1 cellular context compared by ENCODE assay signal in the genomic region with DNA sequence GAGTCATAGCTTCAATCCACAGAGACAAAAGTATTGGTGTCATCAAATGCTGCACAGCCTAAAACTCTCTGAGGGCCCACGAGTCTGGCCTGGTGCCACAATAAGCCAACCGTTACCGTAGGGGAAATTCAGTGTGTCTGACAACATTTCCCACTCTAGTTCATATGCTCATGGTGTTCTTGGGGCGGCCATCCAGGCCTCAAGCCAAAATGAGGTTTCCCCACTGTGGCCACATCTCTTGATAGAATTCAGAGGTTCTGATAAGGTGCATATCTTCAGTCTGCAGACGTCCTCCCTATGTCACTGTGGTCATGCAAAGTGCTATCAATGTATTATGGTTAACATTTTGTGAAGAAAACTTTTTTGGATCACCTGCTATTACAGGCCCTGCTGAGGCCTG.
TF ChIP-seq lines count a peak whose summit lies in the region.

No MANE protein-coding gene starts in this region.

TF ChIP-seq in K562, 482 proteins besides CTCF, POLR2A, EP300 and RAD21 (continued from another document):
- TF ChIP-seq, protein P1, sequence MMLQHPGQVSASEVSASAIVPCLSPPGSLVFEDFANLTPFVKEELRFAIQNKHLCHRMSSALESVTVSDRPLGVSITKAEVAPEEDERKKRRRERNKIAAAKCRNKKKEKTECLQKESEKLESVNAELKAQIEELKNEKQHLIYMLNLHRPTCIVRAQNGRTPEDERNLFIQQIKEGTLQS (IDR thresholded peaks at IDR 0.05): no peak
- TF ChIP-seq, protein P1 (CRISPR knock-in tag; conservative IDR thresholded peaks at IDR 0.05): no peak
- TF ChIP-seq SMAD3 (CRISPR knock-in tag; conservative IDR thresholded peaks at IDR 0.05) (peak; percentile 80; the same call in 1 of the 2 replicates), ZNF239 (CRISPR knock-in tag; IDR thresholded peaks at IDR 0.05) (peak; percentile 91), DACH1 (IDR thresholded peaks at IDR 0.05; ENCODE audit: partially characterized antibody) (no peak), SRSF7 (optimal IDR thresholded peaks at IDR 0.05; ENCODE audit: low read depth, low read length) (no peak), PURB (CRISPR knock-in tag; IDR thresholded peaks at IDR 0.05; ENCODE audit: low read depth) (no peak), BACH1 (tag; IDR thresholded peaks at IDR 0.05) (no peak), CBX1 (IDR thresholded peaks at IDR 0.05; ENCODE audit: low read depth) (no peak), ZNF766 (CRISPR knock-in tag; conservative IDR thresholded peaks at IDR 0.05) (peak; percentile 92), SUPT5H (IDR thresholded peaks at IDR 0.05) (no peak), ZKSCAN8 (CRISPR knock-in tag; IDR thresholded peaks at IDR 0.05) (peak; percentile 61; the same call in 1 of the 2 replicates), CREM (IDR thresholded peaks at IDR 0.05; ENCODE audit: low read depth) (peak; percentile 69), CTBP1 (IDR thresholded peaks at IDR 0.05; ENCODE audit: borderline replicate concordance) (no peak)
- TF ChIP-seq, protein P2, sequence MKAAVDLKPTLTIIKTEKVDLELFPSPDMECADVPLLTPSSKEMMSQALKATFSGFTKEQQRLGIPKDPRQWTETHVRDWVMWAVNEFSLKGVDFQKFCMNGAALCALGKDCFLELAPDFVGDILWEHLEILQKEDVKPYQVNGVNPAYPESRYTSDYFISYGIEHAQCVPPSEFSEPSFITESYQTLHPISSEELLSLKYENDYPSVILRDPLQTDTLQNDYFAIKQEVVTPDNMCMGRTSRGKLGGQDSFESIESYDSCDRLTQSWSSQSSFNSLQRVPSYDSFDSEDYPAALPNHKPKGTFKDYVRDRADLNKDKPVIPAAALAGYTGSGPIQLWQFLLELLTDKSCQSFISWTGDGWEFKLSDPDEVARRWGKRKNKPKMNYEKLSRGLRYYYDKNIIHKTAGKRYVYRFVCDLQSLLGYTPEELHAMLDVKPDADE (conservative IDR thresholded peaks at IDR 0.05; ENCODE audit: control insufficient read depth, low read depth, low read length): no peak
- TF ChIP-seq, protein P3, sequence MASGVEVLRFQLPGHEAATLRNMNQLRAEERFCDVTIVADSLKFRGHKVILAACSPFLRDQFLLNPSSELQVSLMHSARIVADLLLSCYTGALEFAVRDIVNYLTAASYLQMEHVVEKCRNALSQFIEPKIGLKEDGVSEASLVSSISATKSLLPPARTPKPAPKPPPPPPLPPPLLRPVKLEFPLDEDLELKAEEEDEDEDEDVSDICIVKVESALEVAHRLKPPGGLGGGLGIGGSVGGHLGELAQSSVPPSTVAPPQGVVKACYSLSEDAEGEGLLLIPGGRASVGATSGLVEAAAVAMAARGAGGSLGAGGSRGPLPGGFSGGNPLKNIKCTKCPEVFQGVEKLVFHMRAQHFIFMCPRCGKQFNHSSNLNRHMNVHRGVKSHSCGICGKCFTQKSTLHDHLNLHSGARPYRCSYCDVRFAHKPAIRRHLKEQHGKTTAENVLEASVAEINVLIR (CRISPR knock-in tag; IDR thresholded peaks at IDR 0.05): peak; percentile 70; the same call in 1 of the 2 replicates
- TF ChIP-seq, protein P4, sequence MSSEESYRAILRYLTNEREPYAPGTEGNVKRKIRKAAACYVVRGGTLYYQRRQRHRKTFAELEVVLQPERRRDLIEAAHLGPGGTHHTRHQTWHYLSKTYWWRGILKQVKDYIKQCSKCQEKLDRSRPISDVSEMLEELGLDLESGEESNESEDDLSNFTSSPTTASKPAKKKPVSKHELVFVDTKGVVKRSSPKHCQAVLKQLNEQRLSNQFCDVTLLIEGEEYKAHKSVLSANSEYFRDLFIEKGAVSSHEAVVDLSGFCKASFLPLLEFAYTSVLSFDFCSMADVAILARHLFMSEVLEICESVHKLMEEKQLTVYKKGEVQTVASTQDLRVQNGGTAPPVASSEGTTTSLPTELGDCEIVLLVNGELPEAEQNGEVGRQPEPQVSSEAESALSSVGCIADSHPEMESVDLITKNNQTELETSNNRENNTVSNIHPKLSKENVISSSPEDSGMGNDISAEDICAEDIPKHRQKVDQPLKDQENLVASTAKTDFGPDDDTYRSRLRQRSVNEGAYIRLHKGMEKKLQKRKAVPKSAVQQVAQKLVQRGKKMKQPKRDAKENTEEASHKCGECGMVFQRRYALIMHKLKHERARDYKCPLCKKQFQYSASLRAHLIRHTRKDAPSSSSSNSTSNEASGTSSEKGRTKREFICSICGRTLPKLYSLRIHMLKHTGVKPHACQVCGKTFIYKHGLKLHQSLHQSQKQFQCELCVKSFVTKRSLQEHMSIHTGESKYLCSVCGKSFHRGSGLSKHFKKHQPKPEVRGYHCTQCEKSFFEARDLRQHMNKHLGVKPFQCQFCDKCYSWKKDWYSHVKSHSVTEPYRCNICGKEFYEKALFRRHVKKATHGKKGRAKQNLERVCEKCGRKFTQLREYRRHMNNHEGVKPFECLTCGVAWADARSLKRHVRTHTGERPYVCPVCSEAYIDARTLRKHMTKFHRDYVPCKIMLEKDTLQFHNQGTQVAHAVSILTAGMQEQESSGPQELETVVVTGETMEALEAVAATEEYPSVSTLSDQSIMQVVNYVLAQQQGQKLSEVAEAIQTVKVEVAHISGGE (CRISPR knock-in tag; IDR thresholded peaks at IDR 0.05): peak in 1 of 3 experiments; percentile 68; a peak in 2 of 6 replicates
- TF ChIP-seq, protein P5, sequence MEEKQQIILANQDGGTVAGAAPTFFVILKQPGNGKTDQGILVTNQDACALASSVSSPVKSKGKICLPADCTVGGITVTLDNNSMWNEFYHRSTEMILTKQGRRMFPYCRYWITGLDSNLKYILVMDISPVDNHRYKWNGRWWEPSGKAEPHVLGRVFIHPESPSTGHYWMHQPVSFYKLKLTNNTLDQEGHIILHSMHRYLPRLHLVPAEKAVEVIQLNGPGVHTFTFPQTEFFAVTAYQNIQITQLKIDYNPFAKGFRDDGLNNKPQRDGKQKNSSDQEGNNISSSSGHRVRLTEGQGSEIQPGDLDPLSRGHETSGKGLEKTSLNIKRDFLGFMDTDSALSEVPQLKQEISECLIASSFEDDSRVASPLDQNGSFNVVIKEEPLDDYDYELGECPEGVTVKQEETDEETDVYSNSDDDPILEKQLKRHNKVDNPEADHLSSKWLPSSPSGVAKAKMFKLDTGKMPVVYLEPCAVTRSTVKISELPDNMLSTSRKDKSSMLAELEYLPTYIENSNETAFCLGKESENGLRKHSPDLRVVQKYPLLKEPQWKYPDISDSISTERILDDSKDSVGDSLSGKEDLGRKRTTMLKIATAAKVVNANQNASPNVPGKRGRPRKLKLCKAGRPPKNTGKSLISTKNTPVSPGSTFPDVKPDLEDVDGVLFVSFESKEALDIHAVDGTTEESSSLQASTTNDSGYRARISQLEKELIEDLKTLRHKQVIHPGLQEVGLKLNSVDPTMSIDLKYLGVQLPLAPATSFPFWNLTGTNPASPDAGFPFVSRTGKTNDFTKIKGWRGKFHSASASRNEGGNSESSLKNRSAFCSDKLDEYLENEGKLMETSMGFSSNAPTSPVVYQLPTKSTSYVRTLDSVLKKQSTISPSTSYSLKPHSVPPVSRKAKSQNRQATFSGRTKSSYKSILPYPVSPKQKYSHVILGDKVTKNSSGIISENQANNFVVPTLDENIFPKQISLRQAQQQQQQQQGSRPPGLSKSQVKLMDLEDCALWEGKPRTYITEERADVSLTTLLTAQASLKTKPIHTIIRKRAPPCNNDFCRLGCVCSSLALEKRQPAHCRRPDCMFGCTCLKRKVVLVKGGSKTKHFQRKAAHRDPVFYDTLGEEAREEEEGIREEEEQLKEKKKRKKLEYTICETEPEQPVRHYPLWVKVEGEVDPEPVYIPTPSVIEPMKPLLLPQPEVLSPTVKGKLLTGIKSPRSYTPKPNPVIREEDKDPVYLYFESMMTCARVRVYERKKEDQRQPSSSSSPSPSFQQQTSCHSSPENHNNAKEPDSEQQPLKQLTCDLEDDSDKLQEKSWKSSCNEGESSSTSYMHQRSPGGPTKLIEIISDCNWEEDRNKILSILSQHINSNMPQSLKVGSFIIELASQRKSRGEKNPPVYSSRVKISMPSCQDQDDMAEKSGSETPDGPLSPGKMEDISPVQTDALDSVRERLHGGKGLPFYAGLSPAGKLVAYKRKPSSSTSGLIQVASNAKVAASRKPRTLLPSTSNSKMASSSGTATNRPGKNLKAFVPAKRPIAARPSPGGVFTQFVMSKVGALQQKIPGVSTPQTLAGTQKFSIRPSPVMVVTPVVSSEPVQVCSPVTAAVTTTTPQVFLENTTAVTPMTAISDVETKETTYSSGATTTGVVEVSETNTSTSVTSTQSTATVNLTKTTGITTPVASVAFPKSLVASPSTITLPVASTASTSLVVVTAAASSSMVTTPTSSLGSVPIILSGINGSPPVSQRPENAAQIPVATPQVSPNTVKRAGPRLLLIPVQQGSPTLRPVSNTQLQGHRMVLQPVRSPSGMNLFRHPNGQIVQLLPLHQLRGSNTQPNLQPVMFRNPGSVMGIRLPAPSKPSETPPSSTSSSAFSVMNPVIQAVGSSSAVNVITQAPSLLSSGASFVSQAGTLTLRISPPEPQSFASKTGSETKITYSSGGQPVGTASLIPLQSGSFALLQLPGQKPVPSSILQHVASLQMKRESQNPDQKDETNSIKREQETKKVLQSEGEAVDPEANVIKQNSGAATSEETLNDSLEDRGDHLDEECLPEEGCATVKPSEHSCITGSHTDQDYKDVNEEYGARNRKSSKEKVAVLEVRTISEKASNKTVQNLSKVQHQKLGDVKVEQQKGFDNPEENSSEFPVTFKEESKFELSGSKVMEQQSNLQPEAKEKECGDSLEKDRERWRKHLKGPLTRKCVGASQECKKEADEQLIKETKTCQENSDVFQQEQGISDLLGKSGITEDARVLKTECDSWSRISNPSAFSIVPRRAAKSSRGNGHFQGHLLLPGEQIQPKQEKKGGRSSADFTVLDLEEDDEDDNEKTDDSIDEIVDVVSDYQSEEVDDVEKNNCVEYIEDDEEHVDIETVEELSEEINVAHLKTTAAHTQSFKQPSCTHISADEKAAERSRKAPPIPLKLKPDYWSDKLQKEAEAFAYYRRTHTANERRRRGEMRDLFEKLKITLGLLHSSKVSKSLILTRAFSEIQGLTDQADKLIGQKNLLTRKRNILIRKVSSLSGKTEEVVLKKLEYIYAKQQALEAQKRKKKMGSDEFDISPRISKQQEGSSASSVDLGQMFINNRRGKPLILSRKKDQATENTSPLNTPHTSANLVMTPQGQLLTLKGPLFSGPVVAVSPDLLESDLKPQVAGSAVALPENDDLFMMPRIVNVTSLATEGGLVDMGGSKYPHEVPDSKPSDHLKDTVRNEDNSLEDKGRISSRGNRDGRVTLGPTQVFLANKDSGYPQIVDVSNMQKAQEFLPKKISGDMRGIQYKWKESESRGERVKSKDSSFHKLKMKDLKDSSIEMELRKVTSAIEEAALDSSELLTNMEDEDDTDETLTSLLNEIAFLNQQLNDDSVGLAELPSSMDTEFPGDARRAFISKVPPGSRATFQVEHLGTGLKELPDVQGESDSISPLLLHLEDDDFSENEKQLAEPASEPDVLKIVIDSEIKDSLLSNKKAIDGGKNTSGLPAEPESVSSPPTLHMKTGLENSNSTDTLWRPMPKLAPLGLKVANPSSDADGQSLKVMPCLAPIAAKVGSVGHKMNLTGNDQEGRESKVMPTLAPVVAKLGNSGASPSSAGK (IDR thresholded peaks at IDR 0.05): 0 out of 2 replicates have a peak, but pooled peaks have one; percentile 15
